In genomic region chr1:31416101-31416736, GRCh38 we compare ENCODE assay signal across 1 cellular context.
TF ChIP-seq lines count a peak whose summit lies in the region.

No MANE protein-coding gene starts in this region.

TF ChIP-seq in IMR-90, 13 proteins besides CTCF, POLR2A, EP300 and RAD21 (continued from another document):
- TF ChIP-seq MXI1 (IDR thresholded peaks at IDR 0.05; ENCODE audit: borderline replicate concordance, low read depth, low read length), result no peak
- no peak for TF ChIP-seq FOS (IDR thresholded peaks at IDR 0.05; ENCODE audit: low read depth, low read length)
- TF ChIP-seq BHLHE40 (IDR thresholded peaks at IDR 0.05; ENCODE audit: low read depth, low read length), result no peak
- no peak for TF ChIP-seq RCOR1 (IDR thresholded peaks at IDR 0.05; ENCODE audit: insufficient replicate concordance, low read length)
- TF ChIP-seq RFX5 (IDR thresholded peaks at IDR 0.05; ENCODE audit: low read depth, low read length), result no peak
- no peak for TF ChIP-seq CHD1 (IDR thresholded peaks at IDR 0.05; ENCODE audit: low read depth, low read length)
- TF ChIP-seq ELK1 (IDR thresholded peaks at IDR 0.05; ENCODE audit: borderline replicate concordance, low read depth, low read length), result no peak
- no peak for TF ChIP-seq CEBPB (IDR thresholded peaks at IDR 0.05; ENCODE audit: low read depth, low read length)
- TF ChIP-seq NFE2L2 (IDR thresholded peaks at IDR 0.05; ENCODE audit: low read depth, low read length), result no peak
